ENCODE assay signal across 15 cellular contexts in genomic region chr4:101019313-101019712, GRCh38.
DNase-seq lines count a peak whose midpoint lies in the region; ATAC-seq and TF ChIP-seq lines count a peak whose summit lies in the region.
"Had no signal": no experiment of that assay in that cellular context is flagged by ENCODE, and none has a peak within 500 bp of the region (broad histone marks: within the 10 kb centered on the region; RNA-seq: fewer than 3 reads in every experiment).

No MANE protein-coding gene starts in this region.

- peak overlapping the region; percentile 32 for H3K4me3 ChIP-seq in Loucy (ENCODE audit: low read length, poor library complexity, severe bottlenecking)
- H3K4me3 ChIP-seq: gastrocnemius medialis had no signal

- H3K9ac ChIP-seq in Loucy (ENCODE audit: low read depth, low read length, poor library complexity, severe bottlenecking): peak overlapping the region; percentile 19
- H3K9ac ChIP-seq: SK-N-SH had no signal

- no peaks in the 10 kb centered on the region for H4K20me1 ChIP-seq in Loucy (ENCODE audit: insufficient read depth, low read length, poor library complexity, severe bottlenecking)

- no peaks in the 10 kb centered on the region for H3K79me2 ChIP-seq in Loucy (ENCODE audit: insufficient read depth, low read length)

- H3K27me3 Mint-ChIP-seq in central memory CD8-positive, alpha-beta T cell: no peaks in the 10 kb centered on the region
- no peaks in the 10 kb centered on the region for H3K27me3 Mint-ChIP-seq in stimulated activated naive B cell treated with anti-CD40 and anti-IgM and Interleukin-4, amounts not matched to agents 10 μg/mL and 1 μg/mL and 100 μg/mL, for 72 hours

- H3K36me3 Mint-ChIP-seq in central memory CD8-positive, alpha-beta T cell (ENCODE audit: insufficient read depth): peaks cover 7% of the 10 kb centered on the region
- H3K36me3 Mint-ChIP-seq in stimulated activated naive B cell treated with anti-CD40 and anti-IgM and Interleukin-4, amounts not matched to agents 10 μg/mL and 1 μg/mL and 100 μg/mL, for 72 hours: peaks cover 6 to 29% of the 10 kb centered on the region in 2 donors

- peak overlapping the region; percentile 62 for H3K4me2 ChIP-seq in Loucy (ENCODE audit: low read depth, low read length, poor library complexity, severe bottlenecking)
- H3K4me2 ChIP-seq: SK-N-SH had no signal

- no peaks in the 10 kb centered on the region for H3K9me3 ChIP-seq in Loucy (ENCODE audit: insufficient read depth, low read depth, low read length)
- H3K9me3 ChIP-seq: gastrocnemius medialis, SK-N-SH had no signal

- H3F3A ChIP-seq in Loucy (ENCODE audit: low read depth): peaks cover 16% of the 10 kb centered on the region

- H3K9me3 Mint-ChIP-seq in central memory CD8-positive, alpha-beta T cell: no peaks in the 10 kb centered on the region
- H3K9me3 Mint-ChIP-seq in stimulated activated naive B cell treated with anti-CD40 and anti-IgM and Interleukin-4, amounts not matched to agents 10 μg/mL and 1 μg/mL and 100 μg/mL, for 72 hours: peaks cover 0 to 4% of the 10 kb centered on the region in 2 donors

- peaks cover 48% of the 10 kb centered on the region for H3K4me1 ChIP-seq in Loucy (ENCODE audit: insufficient read depth, low read length, poor library complexity, severe bottlenecking)

- H3K27me3 ChIP-seq in Loucy (ENCODE audit: insufficient read depth, low read length, poor library complexity, severe bottlenecking): no peaks in the 10 kb centered on the region
- H3K27me3 ChIP-seq: gastrocnemius medialis had no signal

- peak; percentile 3 for DNase-seq in stimulated activated CD4-positive, alpha-beta T cell treated with anti-CD3 and anti-CD28 coated beads, Interleukin-2, amount 100 ng/mL, for 4 hours (ENCODE audit: low read depth)
- no peak for DNase-seq in stimulated activated CD4-positive, alpha-beta T cell treated with anti-CD3 and anti-CD28 coated beads, Interleukin-2, amount 100 ng/mL, for 48 hours
- no peak for DNase-seq in central memory CD8-positive, alpha-beta T cell (ENCODE audit: low spot score in 2 of 2)
- DNase-seq in stimulated activated naive B cell treated with anti-CD40 and anti-IgM and Interleukin-4, amounts not matched to agents 10 μg/mL and 1 μg/mL and 100 μg/mL, for 72 hours: no peak
- DNase-seq in HUDEP-2 (lab: John Stamatoyannopoulos, UW; ENCODE audit: unreplicated experiment in 76 of 76) (no peak), NCI-H1694 (lab: John Stamatoyannopoulos, UW) (no peak), CD1c-positive myeloid dendritic cell (ENCODE audit: extremely low spot score) (no peak)
- DNase-seq: AML-193; amygdala; gastrocnemius medialis; GOT3; NCI-H1930; SK-N-SH; stimulated activated CD8-positive, alpha-beta memory T cell treated with anti-CD3 and anti-CD28 coated beads, Interleukin-4, amount 100 ng/mL, for 48 hours had no signal

- peak overlapping the region; percentile 93 for H3K27ac Mint-ChIP-seq in central memory CD8-positive, alpha-beta T cell (ENCODE audit: low read depth)
- H3K27ac Mint-ChIP-seq in stimulated activated naive B cell treated with anti-CD40 and anti-IgM and Interleukin-4, amounts not matched to agents 10 μg/mL and 1 μg/mL and 100 μg/mL, for 72 hours: peak overlapping the region; percentile 90

- no peak overlapping the region for H2AFZ ChIP-seq in Loucy (ENCODE audit: low read length)

- peaks cover 3% of the 10 kb centered on the region; the same call in 1 of the 2 replicates for H3K36me3 ChIP-seq in Loucy (ENCODE audit: insufficient read depth, low read length)
- H3K36me3 ChIP-seq: gastrocnemius medialis had no signal

- no peak for TF ChIP-seq CTCF in Loucy (conservative IDR thresholded peaks at IDR 0.05; ENCODE audit: low read length)

- peaks cover 59% of the 10 kb centered on the region for H3K4me1 Mint-ChIP-seq in central memory CD8-positive, alpha-beta T cell
- H3K4me1 Mint-ChIP-seq in stimulated activated naive B cell treated with anti-CD40 and anti-IgM and Interleukin-4, amounts not matched to agents 10 μg/mL and 1 μg/mL and 100 μg/mL, for 72 hours: peaks cover 25 to 43% of the 10 kb centered on the region in 2 donors

- peak; percentile 1 for ATAC-seq in central memory CD8-positive, alpha-beta T cell (replicated peaks; ENCODE audit: extremely low read depth, poor library complexity, severe bottlenecking)
- no peak for ATAC-seq in stimulated activated naive B cell treated with anti-CD40 and anti-IgM and Interleukin-4, amounts not matched to agents 10 μg/mL and 1 μg/mL and 100 μg/mL, for 72 hours (replicated peaks)
- ATAC-seq: gastrocnemius medialis had no signal

- H3K4me3 Mint-ChIP-seq in central memory CD8-positive, alpha-beta T cell: peak overlapping the region; percentile 58
- H3K4me3 Mint-ChIP-seq in stimulated activated naive B cell treated with anti-CD40 and anti-IgM and Interleukin-4, amounts not matched to agents 10 μg/mL and 1 μg/mL and 100 μg/mL, for 72 hours: peak overlapping the region; percentile 30 to 38

- H3K9me2 ChIP-seq in Loucy (replicated peaks; ENCODE audit: low read depth, low read length): no peaks in the 10 kb centered on the region
- H3K9me2 ChIP-seq: SK-N-SH had no signal
